8 cellular contexts compared by ENCODE assay signal in genomic region chr6:90610291-90610670, GRCh38. TPM values are rescaled to one million over a fixed set of nuclear protein-coding genes. Genes with fewer than 3 reads are reported as not detected.
DNase-seq lines count a peak whose midpoint lies in the region; ATAC-seq and TF ChIP-seq lines count a peak whose summit lies in the region.

No MANE protein-coding gene starts in this region.

- TF ChIP-seq CTCF in cardiac muscle cell (IDR thresholded peaks at IDR 0.05; ENCODE audit: low read depth, low read length) (no peak), left ventricle myocardium inferior (IDR thresholded peaks at IDR 0.05; ENCODE audit: borderline replicate concordance) (no peak)

- no peak overlapping the region for H3K27ac ChIP-seq in cardiac muscle cell
- H3K27ac ChIP-seq in left ventricle myocardium inferior (replicated peaks) = peak overlapping the region; percentile 86

- ATAC-seq in Right ventricle myocardium inferior = no peak
- no peak for ATAC-seq in activated T-cell treated with anti-CD3 and anti-CD28 coated beads, Interleukin-2, amount 50 U/mL, for 72 hours (replicated peaks in 1 of 2)
- no peak for ATAC-seq in HG03342 (IDR thresholded peaks at IDR 0.05; ENCODE audit: unreplicated experiment)
- ATAC-seq in HG03045 (IDR thresholded peaks at IDR 0.05; ENCODE audit: unreplicated experiment) = no peak

- H3K27me3 Mint-ChIP-seq in activated T-cell treated with anti-CD3 and anti-CD28 coated beads, Interleukin-2, amount 50 U/mL, for 72 hours (ENCODE audit: low read depth) = peaks cover 62% of the 10 kb centered on the region

- H3K4me3 Mint-ChIP-seq in activated T-cell treated with anti-CD3 and anti-CD28 coated beads, Interleukin-2, amount 50 U/mL, for 72 hours = peak overlapping the region; percentile 86 to 96

- DNase-seq in cardiac muscle cell (ENCODE audit: low read depth in 1 of 2, low spot score in 1 of 2) = peak; percentile 7 to 17
- no peak for DNase-seq in Right ventricle myocardium inferior (ENCODE audit: missing footprints)
- no peak for DNase-seq in activated T-cell treated with anti-CD3 and anti-CD28 coated beads, Interleukin-2, amount 50 U/mL, for 72 hours
- DNase-seq in left ventricle myocardium inferior = no peak
- DNase-seq in skeletal muscle cell (ENCODE audit: low read depth) = no peak
- DNase-seq in ecto neural progenitor cell (ENCODE audit: low spot score) = no peak

- peaks cover 2% of the 10 kb centered on the region in 2 donors for H3K36me3 Mint-ChIP-seq in activated T-cell treated with anti-CD3 and anti-CD28 coated beads, Interleukin-2, amount 50 U/mL, for 72 hours (ENCODE audit: insufficient read depth in 2 of 2)

- peaks cover 14% of the 10 kb centered on the region for H3K4me1 Mint-ChIP-seq in activated T-cell treated with anti-CD3 and anti-CD28 coated beads, Interleukin-2, amount 50 U/mL, for 72 hours (ENCODE audit: low read depth)

- H3K36me3 ChIP-seq in cardiac muscle cell = no peaks in the 10 kb centered on the region
- H3K36me3 ChIP-seq in left ventricle myocardium inferior = no peaks in the 10 kb centered on the region

- intact Hi-C loops in Right ventricle myocardium inferior (cut with DNase I) (no loop called here), left ventricle myocardium inferior (cut with micrococcal nuclease) (no loop called here)

- H3K27ac Mint-ChIP-seq in activated T-cell treated with anti-CD3 and anti-CD28 coated beads, Interleukin-2, amount 50 U/mL, for 72 hours = peak overlapping the region; percentile 0

- no peaks in the 10 kb centered on the region for H3K9me3 ChIP-seq in cardiac muscle cell (ENCODE audit: low read depth)
- H3K9me3 ChIP-seq in left ventricle myocardium inferior (replicated peaks) = no peaks in the 10 kb centered on the region

- no peaks in the 10 kb centered on the region for H3K9me3 Mint-ChIP-seq in activated T-cell treated with anti-CD3 and anti-CD28 coated beads, Interleukin-2, amount 50 U/mL, for 72 hours

- H3K4me3 ChIP-seq in cardiac muscle cell (peak overlapping the region; percentile 41), left ventricle myocardium inferior (peak overlapping the region; percentile 79), skeletal muscle cell (ENCODE audit: low read depth, low read length) (peak overlapping the region; percentile 61)

- H3K27me3 ChIP-seq in cardiac muscle cell = no peaks in the 10 kb centered on the region
- peaks cover 39% of the 10 kb centered on the region for H3K27me3 ChIP-seq in left ventricle myocardium inferior (ENCODE audit: low read depth)

- no peaks in the 10 kb centered on the region for H3K4me1 ChIP-seq in cardiac muscle cell (ENCODE audit: low read depth)
- peaks cover 19% of the 10 kb centered on the region for H3K4me1 ChIP-seq in left ventricle myocardium inferior

RNA-seq across cellular contexts. Expression of gene MAP3K7, which starts 23.4 kb away (rescaled TPM):
- total RNA-seq in cardiac muscle cell (24.0 and 37.6 TPM in 2 replicates), Right ventricle myocardium inferior (15.6 TPM), left ventricle myocardium inferior (20.6 TPM)
- polyA plus RNA-seq in cardiac muscle cell = 31.9 and 38.2 TPM in 2 replicates
- total RNA-seq in activated T-cell treated with anti-CD3 and anti-CD28 coated beads, Interleukin-2, amount 50 U/mL, for 72 hours = 10 to 100 TPM; 25.3 to 26.3 TPM

Comparison
In these comparisons a context has a peak if more than half of its experiments do, and no peak if none do; other contexts are left out.
1. DNase-seq: peak in cardiac muscle cell (2 of 2); none in Right ventricle myocardium inferior (single experiment), activated T-cell treated with anti-CD3 and anti-CD28 coated beads, Interleukin-2, amount 50 U/mL, for 72 hours (0 of 2), left ventricle myocardium inferior (single experiment), skeletal muscle cell (single experiment) and ecto neural progenitor cell (single experiment).
2. Peak in every context shown above with its lines, with median percentiles within 50 percentile points of each other: H3K4me3 ChIP-seq.